Comparison of ENCODE assay signal across 11 cellular contexts in genomic region chr5:14160116-14160515, GRCh38. TPM values are rescaled to one million over a fixed set of nuclear protein-coding genes. Genes with fewer than 3 reads are reported as not detected.
A peak's percentile ranks its signal among the peaks of the same experiment; 100 is the strongest.
DNase-seq lines count a peak whose midpoint lies in the region; ATAC-seq and TF ChIP-seq lines count a peak whose summit lies in the region.
"Had no signal": no experiment of that assay in that cellular context is flagged by ENCODE, and none has a peak within 500 bp of the region (broad histone marks: within the 10 kb centered on the region; RNA-seq: fewer than 3 reads in every experiment).

No MANE protein-coding gene starts in this region.

- H3K27me3 ChIP-seq in psoas muscle (ENCODE audit: insufficient read depth in 3 of 3, low read length in 2 of 3) (no peaks in the 10 kb centered on the region), prostate gland (replicated peaks; ENCODE audit: insufficient read depth) (no peaks in the 10 kb centered on the region)

- H3K4me3 ChIP-seq in psoas muscle: no peak overlapping the region
- H3K4me3 ChIP-seq in prostate gland: no peak overlapping the region

- WGBS in psoas muscle, 3 donors: 40 to 47% (median 46%) methylated on average over 6 of the region's 6 CpGs
- 46% methylated on average over 6 of the region's 6 CpGs for WGBS in prostate gland

- peaks cover 65% of the 10 kb centered on the region for H3K4me1 ChIP-seq in psoas muscle
- H3K4me1 ChIP-seq in prostate gland (replicated peaks): peaks cover 3% of the 10 kb centered on the region

- intact Hi-C loops in psoas muscle (cut with DNase I): no loop called here
- intact Hi-C loops in prostate gland (cut with DNase I): no loop called here

- DNase-seq in RPMI8226 (peak; percentile 69), psoas muscle (no peak), Ammon's horn (ENCODE audit: low spot score) (no peak), prostate gland (ENCODE audit: low spot score) (no peak)
- DNase-seq: activated gamma-delta T cell; aorta; CD4-positive, CD25-positive, alpha-beta regulatory T cell; cortex of kidney had no signal

- TF ChIP-seq CTCF in psoas muscle (IDR thresholded peaks at IDR 0.05) (no peak), prostate gland (IDR thresholded peaks at IDR 0.05) (no peak)

- H3K36me3 ChIP-seq in psoas muscle (ENCODE audit: insufficient read depth in 1 of 2, low read depth in 1 of 2) (no peaks in the 10 kb centered on the region), prostate gland (no peaks in the 10 kb centered on the region)

- no peak for TF ChIP-seq POLR2A in prostate gland (IDR thresholded peaks at IDR 0.05)

- H3K9me3 ChIP-seq in psoas muscle: peaks cover 7% of the 10 kb centered on the region
- no peaks in the 10 kb centered on the region for H3K9me3 ChIP-seq in prostate gland

- H3K27ac ChIP-seq in psoas muscle (peak overlapping the region; percentile 1), prostate gland (no peak overlapping the region)

- ATAC-seq in GM18502 (IDR thresholded peaks at IDR 0.05; ENCODE audit: poor library complexity, unreplicated experiment) (peak; percentile 36), HG03520 (IDR thresholded peaks at IDR 0.05; ENCODE audit: unreplicated experiment) (peak; percentile 48), psoas muscle (no peak), HG03460 (IDR thresholded peaks at IDR 0.05; ENCODE audit: unreplicated experiment) (no peak)

RNA-seq across cellular contexts. Expression of gene TRIO, which starts 17.0 kb away (rescaled TPM):
- total RNA-seq in psoas muscle (10 to 100 TPM; 35.0 to 77.5 (median 51.7) TPM), prostate gland (100 to 1,000 TPM in 1 of 2 donors, 10 to 100 TPM in 1; 90.3 to 197 TPM)
- 10 to 100 TPM; 18.5 to 31.7 (median 19.4) TPM for polyA plus RNA-seq in psoas muscle

Comparison
In these comparisons a context has a peak if more than half of its experiments do, and no peak if none do; other contexts are left out.
1. ATAC-seq: peak in GM18502 (single experiment) and HG03520 (single experiment); none in psoas muscle (0 of 4) and HG03460 (single experiment).